Comparison of ENCODE assay signal across 19 cellular contexts in the genomic region with DNA sequence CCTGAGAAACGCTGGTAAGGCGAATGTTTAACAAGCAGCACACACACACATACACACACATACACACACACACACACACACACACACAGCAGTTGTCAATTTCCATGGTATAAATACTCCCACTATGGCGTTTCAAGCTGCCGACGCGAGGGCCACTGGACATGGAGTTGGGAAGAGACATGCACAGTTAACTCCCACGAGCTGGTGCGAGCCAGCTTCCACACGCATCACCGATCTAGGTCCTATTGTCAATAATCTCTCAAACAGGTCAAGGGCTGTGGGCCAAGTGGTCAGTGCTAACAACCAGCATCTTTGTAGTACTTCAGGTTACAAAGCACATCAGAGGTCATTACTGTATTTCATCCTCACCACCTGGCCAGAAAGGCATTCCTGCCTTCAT. TPM values are rescaled to one million over a fixed set of nuclear protein-coding genes. Genes with fewer than 3 reads are reported as not detected.
A peak's percentile ranks its signal among the peaks of the same experiment; 100 is the strongest.
DNase-seq lines count a peak whose midpoint lies in the region; ATAC-seq and TF ChIP-seq lines count a peak whose summit lies in the region.
"Had no signal": no experiment of that assay in that cellular context is flagged by ENCODE, and none has a peak within 500 bp of the region (broad histone marks: within the 10 kb centered on the region; RNA-seq: fewer than 3 reads in every experiment).

No MANE protein-coding gene starts in this region.

- 56 to 98% methylated on average over 9 to 10 of the region's 10 CpGs for WGBS in testis, 2 donors

- in situ Hi-C loops in KBM-7 (cut with MboI; ENCODE audit: low pct_unique_long_range_greater_than_20kb, low sequenced_read_pairs), result no loop called here

- TF ChIP-seq POLR2A in testis (IDR thresholded peaks at IDR 0.05), result no peak

- peak overlapping the region; percentile 40 to 56 for H3K27ac Mint-ChIP-seq in activated naive CD4-positive, alpha-beta T cell treated with anti-CD3 and anti-CD28 coated beads, Interleukin-2, amount 50 U/mL, for 72 hours
- peak overlapping the region; percentile 72 for H3K27ac Mint-ChIP-seq in activated CD8-positive, alpha-beta memory T cell treated with anti-CD3 and anti-CD28 coated beads, Interleukin-2, amount 10 ng/mL, durations not matched to agents 7 days and 5 days

- peaks cover 36% of the 10 kb centered on the region for H3K4me1 ChIP-seq in testis
- H3K4me1 ChIP-seq: gastrocnemius medialis had no signal

- H3K27me3 ChIP-seq in testis, result no peaks in the 10 kb centered on the region
- H3K27me3 ChIP-seq: dorsolateral prefrontal cortex, gastrocnemius medialis, left lung, ovary had no signal

- H3K36me3 ChIP-seq in testis (ENCODE audit: low read depth, missing control alignments), result no peaks in the 10 kb centered on the region
- H3K36me3 ChIP-seq: gastrocnemius medialis, HAP-1, left lung, ovary had no signal

- no peak for ATAC-seq in activated naive CD4-positive, alpha-beta T cell treated with anti-CD3 and anti-CD28 coated beads, Interleukin-2, amount 50 U/mL, for 72 hours
- no peak for ATAC-seq in activated CD8-positive, alpha-beta memory T cell treated with anti-CD3 and anti-CD28 coated beads, Interleukin-2, amount 10 ng/mL, durations not matched to agents 7 days and 5 days
- ATAC-seq in left lobe of liver, result no peak
- ATAC-seq: gastrocnemius medialis, left lung, sciatic nerve had no signal

- no peaks in the 10 kb centered on the region for H3K27me3 Mint-ChIP-seq in activated CD8-positive, alpha-beta memory T cell treated with anti-CD3 and anti-CD28 coated beads, Interleukin-2, amount 10 ng/mL, durations not matched to agents 7 days and 5 days

- H3K9me3 Mint-ChIP-seq in activated naive CD4-positive, alpha-beta T cell treated with anti-CD3 and anti-CD28 coated beads, Interleukin-2, amount 50 U/mL, for 72 hours, result peaks cover 0 to 5% of the 10 kb centered on the region in 2 donors
- no peaks in the 10 kb centered on the region for H3K9me3 Mint-ChIP-seq in activated CD8-positive, alpha-beta memory T cell treated with anti-CD3 and anti-CD28 coated beads, Interleukin-2, amount 10 ng/mL, durations not matched to agents 7 days and 5 days (ENCODE audit: low read depth)

- intact Hi-C loops in testis (cut with DNase I; ENCODE audit: low total_unique reads), result no loop called here

- H3K9me3 ChIP-seq in testis, result no peaks in the 10 kb centered on the region
- H3K9me3 ChIP-seq: Caco-2, gastrocnemius medialis, HAP-1, left lung, ovary had no signal

- H3K36me3 Mint-ChIP-seq in activated naive CD4-positive, alpha-beta T cell treated with anti-CD3 and anti-CD28 coated beads, Interleukin-2, amount 50 U/mL, for 72 hours, result peaks cover 8 to 17% of the 10 kb centered on the region in 2 donors
- peaks cover 17% of the 10 kb centered on the region for H3K36me3 Mint-ChIP-seq in activated CD8-positive, alpha-beta memory T cell treated with anti-CD3 and anti-CD28 coated beads, Interleukin-2, amount 10 ng/mL, durations not matched to agents 7 days and 5 days

- no peak overlapping the region for H3K4me3 Mint-ChIP-seq in activated CD8-positive, alpha-beta memory T cell treated with anti-CD3 and anti-CD28 coated beads, Interleukin-2, amount 10 ng/mL, durations not matched to agents 7 days and 5 days

- no peak for TF ChIP-seq CTCF in testis (IDR thresholded peaks at IDR 0.05)

- H3K27ac ChIP-seq in testis, result no peak overlapping the region
- H3K27ac ChIP-seq: gastrocnemius medialis, left lung, ovary, RWPE1 had no signal

- no peak for DNase-seq in activated naive CD4-positive, alpha-beta T cell treated with anti-CD3 and anti-CD28 coated beads, Interleukin-2, amount 50 U/mL, for 72 hours (ENCODE audit: low spot score in 2 of 2)
- no peak for DNase-seq in activated naive CD4-positive, alpha-beta T cell (lab: John Stamatoyannopoulos, UW)
- DNase-seq in activated CD8-positive, alpha-beta memory T cell treated with anti-CD3 and anti-CD28 coated beads, Interleukin-2, amount 10 ng/mL, durations not matched to agents 7 days and 5 days, result no peak
- DNase-seq in left lobe of liver (ENCODE audit: low spot score) (peak; percentile 40), testis (peak; percentile 10), KBM-7 (no peak), SIG-M5 (lab: John Stamatoyannopoulos, UW) (no peak), NCI-H2196 (lab: John Stamatoyannopoulos, UW; ENCODE audit: unreplicated experiment) (no peak)
- DNase-seq: dorsolateral prefrontal cortex, erythroblast, gastrocnemius medialis, left lung, NCI-H187 treated with DMSO at 0.1 percent for 48 hours, NCI-H446 treated with DMSO at 0.1 percent for 48 hours, ovary had no signal

- peaks cover 92% of the 10 kb centered on the region for H3K4me1 Mint-ChIP-seq in activated CD8-positive, alpha-beta memory T cell treated with anti-CD3 and anti-CD28 coated beads, Interleukin-2, amount 10 ng/mL, durations not matched to agents 7 days and 5 days

- CTCF ChIA-PET in activated CD8-positive, alpha-beta memory T cell treated with anti-CD3 and anti-CD28 coated beads, Interleukin-2, amount 10 ng/mL, durations not matched to agents 7 days and 5 days (lab: Charles Lee), result interaction anchor here (0.7 to 6.1 kb wide), 5 partner anchors 11 to 155 kb away, joined by 3 to 57 read pairs (median 4); no protein-coding TSS in a partner anchor

- no peak overlapping the region for H3K4me3 ChIP-seq in testis
- H3K4me3 ChIP-seq: dorsolateral prefrontal cortex, gastrocnemius medialis, HAP-1, left lung, ovary had no signal

RNA-seq across cellular contexts. Expression of gene TRERF1, which starts 58.9 kb away (rescaled TPM):
- total RNA-seq in activated naive CD4-positive, alpha-beta T cell treated with anti-CD3 and anti-CD28 coated beads, Interleukin-2, amount 50 U/mL, for 72 hours, result 10 to 100 TPM in 1 of 2 donors, 1 to 10 TPM in 1; 3.8 to 28.2 TPM
- total RNA-seq in activated CD8-positive, alpha-beta memory T cell treated with anti-CD3 and anti-CD28 coated beads, Interleukin-2, amount 10 ng/mL, durations not matched to agents 7 days and 5 days, result 10 to 100 TPM; 16.2 to 36.0 TPM
- 0.58 TPM for total RNA-seq in left lobe of liver
- total RNA-seq in testis, result 10 to 100 TPM; 40.4 to 49.1 TPM
- 13.7 TPM for polyA plus RNA-seq in testis (ENCODE audit: insufficient read depth, low read depth, low replicate concordance)

Comparison
In these comparisons a context has a peak if more than half of its experiments do, and no peak if none do; other contexts are left out.
1. DNase-seq: peak in left lobe of liver (single experiment) and testis (single experiment); none in activated naive CD4-positive, alpha-beta T cell treated with anti-CD3 and anti-CD28 coated beads, Interleukin-2, amount 50 U/mL, for 72 hours (0 of 2), activated naive CD4-positive, alpha-beta T cell (0 of 4), activated CD8-positive, alpha-beta memory T cell treated with anti-CD3 and anti-CD28 coated beads, Interleukin-2, amount 10 ng/mL, durations not matched to agents 7 days and 5 days (single experiment), KBM-7 (single experiment), SIG-M5 (single experiment) and NCI-H2196 (single experiment).